1 cellular context compared by ENCODE assay signal in the genomic region with DNA sequence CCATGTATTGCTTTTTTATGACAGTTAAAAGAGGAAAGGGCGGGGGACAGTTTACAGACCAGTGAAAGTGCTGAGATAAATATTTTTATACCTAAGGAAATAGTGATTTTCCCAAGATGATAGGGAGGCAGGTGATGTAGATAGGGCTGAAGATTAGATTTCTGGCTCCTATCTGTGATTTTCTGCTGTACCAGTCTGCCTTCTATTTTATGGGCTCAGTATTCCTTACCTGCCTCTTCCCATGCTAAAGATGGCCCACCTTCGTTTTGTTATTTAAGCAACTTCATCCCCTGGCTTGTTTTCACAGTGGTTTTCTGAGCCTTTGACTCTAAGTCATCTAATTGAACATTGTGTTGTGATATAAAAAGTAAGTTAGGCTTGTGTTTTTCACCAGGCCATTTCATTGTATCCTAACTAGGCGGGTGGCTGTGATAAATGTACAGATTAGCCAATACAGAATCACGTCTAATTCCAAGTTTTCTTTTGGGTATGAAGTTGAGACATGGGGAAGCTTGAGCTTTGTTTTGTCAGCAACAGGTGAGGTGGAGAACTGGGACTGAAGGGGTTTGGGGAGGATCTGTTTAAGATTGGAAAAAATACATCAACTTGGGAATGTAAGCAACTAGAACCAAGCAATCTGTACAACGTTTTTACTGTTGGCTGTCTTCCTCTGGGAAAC.
TF ChIP-seq lines count a peak whose summit lies in the region.

No MANE protein-coding gene starts in this region.

TF ChIP-seq in HepG2, 621 proteins besides CTCF, POLR2A, EP300 and RAD21:
- TF ChIP-seq SSRP1 (CRISPR knock-in tag; IDR thresholded peaks at IDR 0.05) (peak; percentile 95; the same call in 1 of the 2 replicates), ZNF891 (CRISPR knock-in tag; IDR thresholded peaks at IDR 0.05) (no peak), ZNF350 (CRISPR knock-in tag; IDR thresholded peaks at IDR 0.05; ENCODE audit: borderline replicate concordance, low read depth) (no peak), CREB1 (IDR thresholded peaks at IDR 0.05) (no peak), CREB1 (CRISPR knock-in tag; IDR thresholded peaks at IDR 0.05) (0 out of 2 replicates have a peak, but pooled peaks have one; percentile 14), MED1 (CRISPR knock-in tag; IDR thresholded peaks at IDR 0.05) (no peak), ZFP90 (CRISPR knock-in tag; IDR thresholded peaks at IDR 0.05; ENCODE audit: borderline replicate concordance) (0 out of 2 replicates have a peak, but pooled peaks have one; percentile 40), THAP11 (CRISPR knock-in tag; IDR thresholded peaks at IDR 0.05) (0 out of 2 replicates have a peak, but pooled peaks have one; percentile 15), POLR2AphosphoS2 (IDR thresholded peaks at IDR 0.05; ENCODE audit: low read depth, low read length) (peak; percentile 39; the same call in 1 of the 2 replicates), RBM22 (optimal IDR thresholded peaks at IDR 0.05; ENCODE audit: low read length) (peak; percentile 97), POLR2AphosphoS5 (IDR thresholded peaks at IDR 0.05; ENCODE audit: low read depth, low read length) (peak; percentile 59; the same call in 1 of the 2 replicates), MBD4 (IDR thresholded peaks at IDR 0.05; ENCODE audit: borderline replicate concordance, low read length) (0 out of 2 replicates have a peak, but pooled peaks have one; percentile 25), TMF1 (CRISPR knock-in tag; IDR thresholded peaks at IDR 0.05; ENCODE audit: low read depth) (0 out of 2 replicates have a peak, but pooled peaks have one; percentile 35), PAX8 (CRISPR knock-in tag; IDR thresholded peaks at IDR 0.05; ENCODE audit: borderline replicate concordance) (no peak), GFI1 (CRISPR knock-in tag; IDR thresholded peaks at IDR 0.05; ENCODE audit: borderline replicate concordance) (no peak)
- TF ChIP-seq, protein P1, sequence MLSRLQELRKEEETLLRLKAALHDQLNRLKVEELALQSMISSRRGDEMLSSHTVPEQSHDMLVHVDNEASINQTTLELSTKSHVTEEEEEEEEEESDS (CRISPR knock-in tag; IDR thresholded peaks at IDR 0.05; ENCODE audit: borderline replicate concordance): 0 out of 2 replicates have a peak, but pooled peaks have one; percentile 34
- TF ChIP-seq, protein P2, sequence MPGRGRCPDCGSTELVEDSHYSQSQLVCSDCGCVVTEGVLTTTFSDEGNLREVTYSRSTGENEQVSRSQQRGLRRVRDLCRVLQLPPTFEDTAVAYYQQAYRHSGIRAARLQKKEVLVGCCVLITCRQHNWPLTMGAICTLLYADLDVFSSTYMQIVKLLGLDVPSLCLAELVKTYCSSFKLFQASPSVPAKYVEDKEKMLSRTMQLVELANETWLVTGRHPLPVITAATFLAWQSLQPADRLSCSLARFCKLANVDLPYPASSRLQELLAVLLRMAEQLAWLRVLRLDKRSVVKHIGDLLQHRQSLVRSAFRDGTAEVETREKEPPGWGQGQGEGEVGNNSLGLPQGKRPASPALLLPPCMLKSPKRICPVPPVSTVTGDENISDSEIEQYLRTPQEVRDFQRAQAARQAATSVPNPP (CRISPR knock-in tag; IDR thresholded peaks at IDR 0.05): 0 out of 2 replicates have a peak, but pooled peaks have one; percentile 61
- TF ChIP-seq, protein P3, sequence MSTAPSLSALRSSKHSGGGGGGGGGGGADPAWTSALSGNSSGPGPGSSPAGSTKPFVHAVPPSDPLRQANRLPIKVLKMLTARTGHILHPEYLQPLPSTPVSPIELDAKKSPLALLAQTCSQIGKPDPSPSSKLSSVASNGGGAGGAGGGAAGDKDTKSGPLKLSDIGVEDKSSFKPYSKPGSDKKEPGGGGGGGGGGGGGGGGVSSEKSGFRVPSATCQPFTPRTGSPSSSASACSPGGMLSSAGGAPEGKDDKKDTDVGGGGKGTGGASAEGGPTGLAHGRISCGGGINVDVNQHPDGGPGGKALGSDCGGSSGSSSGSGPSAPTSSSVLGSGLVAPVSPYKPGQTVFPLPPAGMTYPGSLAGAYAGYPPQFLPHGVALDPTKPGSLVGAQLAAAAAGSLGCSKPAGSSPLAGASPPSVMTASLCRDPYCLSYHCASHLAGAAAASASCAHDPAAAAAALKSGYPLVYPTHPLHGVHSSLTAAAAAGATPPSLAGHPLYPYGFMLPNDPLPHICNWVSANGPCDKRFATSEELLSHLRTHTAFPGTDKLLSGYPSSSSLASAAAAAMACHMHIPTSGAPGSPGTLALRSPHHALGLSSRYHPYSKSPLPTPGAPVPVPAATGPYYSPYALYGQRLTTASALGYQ (CRISPR knock-in tag; IDR thresholded peaks at IDR 0.05): no peak
